9 cellular contexts compared by ENCODE assay signal in the genomic region with DNA sequence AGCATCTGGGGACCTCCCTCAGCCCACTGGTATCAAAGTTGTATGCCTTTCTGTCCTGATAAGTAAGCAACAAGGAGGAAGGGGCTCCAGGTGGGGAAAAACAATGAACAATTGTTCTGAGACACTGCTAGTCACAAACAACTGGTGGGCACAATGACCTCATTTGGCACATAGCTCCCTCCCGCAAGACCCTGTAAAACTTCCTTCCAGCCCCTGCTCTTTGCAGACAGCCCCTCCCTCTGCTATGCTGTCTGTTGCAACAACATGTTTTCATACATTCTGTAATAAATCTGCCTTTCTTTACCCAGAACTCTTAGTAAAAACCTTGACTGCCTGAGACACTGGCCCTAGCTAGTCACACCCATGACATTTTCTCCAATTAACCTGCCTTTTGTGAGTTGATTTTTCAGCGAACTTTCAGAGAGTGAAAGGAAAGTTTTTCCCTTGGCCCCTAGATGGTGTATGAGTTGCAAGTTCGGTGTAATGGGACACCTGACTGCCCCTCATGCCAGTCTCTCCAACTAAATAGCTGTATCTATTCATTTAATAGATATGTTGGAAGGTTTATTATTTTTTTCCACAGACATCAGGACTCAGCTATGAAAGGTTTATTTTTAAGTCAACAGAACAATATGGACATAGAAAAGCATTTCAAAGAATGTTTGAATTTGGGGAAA.
A peak's percentile ranks its signal among the peaks of the same experiment; 100 is the strongest.
DNase-seq lines count a peak whose midpoint lies in the region; ATAC-seq, FAIRE-seq and TF ChIP-seq lines count a peak whose summit lies in the region.
"Had no signal": no experiment of that assay in that cellular context is flagged by ENCODE, and none has a peak within 500 bp of the region (broad histone marks: within the 10 kb centered on the region; RNA-seq: fewer than 3 reads in every experiment).

No MANE protein-coding gene starts in this region.

- no peak for TF ChIP-seq CTCF in bronchial epithelial cell (IDR thresholded peaks at IDR 0.05; ENCODE audit: insufficient read depth, low read length, severe bottlenecking)

- no peak for TF ChIP-seq EP300 in Ishikawa (IDR thresholded peaks at IDR 0.05; ENCODE audit: borderline replicate concordance)

- H3K4me3 Mint-ChIP-seq in memory B cell: no peak overlapping the region
- H3K4me3 Mint-ChIP-seq in activated CD4-positive, alpha-beta memory T cell treated with anti-CD3 and anti-CD28 coated beads for 36 hours: no peak overlapping the region
- no peak overlapping the region for H3K4me3 Mint-ChIP-seq in effector memory CD8-positive, alpha-beta T cell

- POLR2A ChIA-PET in activated CD4-positive, alpha-beta memory T cell treated with anti-CD3 and anti-CD28 coated beads for 36 hours (lab: Charles Lee): no interaction called here

- peak; percentile 60 for TF ChIP-seq RAD21 in Ishikawa (IDR thresholded peaks at IDR 0.05; ENCODE audit: low read depth)

- peak; percentile 53 for DNase-seq in COLO829 (ENCODE audit: low spot score)
- DNase-seq in bronchial epithelial cell (ENCODE audit: low read depth): no peak
- no peak for DNase-seq in memory B cell (ENCODE audit: low spot score in 2 of 2)
- no peak for DNase-seq in activated CD4-positive, alpha-beta memory T cell treated with anti-CD3 and anti-CD28 coated beads for 36 hours
- DNase-seq in effector memory CD8-positive, alpha-beta T cell: no peak
- DNase-seq: SHP77 treated with DMSO at 0.1 percent for 48 hours had no signal

- no peaks in the 10 kb centered on the region for H3K36me3 ChIP-seq in bronchial epithelial cell (ENCODE audit: control insufficient read depth, insufficient read depth, low read length)

- peak; percentile 64 for FAIRE-seq in bronchial epithelial cell (lab: Jason Lieb, UNC)

- no peaks in the 10 kb centered on the region for H3K27me3 ChIP-seq in bronchial epithelial cell (ENCODE audit: control insufficient read depth, insufficient read depth, low read length)

- peaks cover 27% of the 10 kb centered on the region for H3K36me3 Mint-ChIP-seq in memory B cell
- peaks cover 8% of the 10 kb centered on the region for H3K36me3 Mint-ChIP-seq in activated CD4-positive, alpha-beta memory T cell treated with anti-CD3 and anti-CD28 coated beads for 36 hours
- peaks cover 14% of the 10 kb centered on the region for H3K36me3 Mint-ChIP-seq in effector memory CD8-positive, alpha-beta T cell (ENCODE audit: insufficient read depth)

- no peak overlapping the region for H3K4me3 ChIP-seq in bronchial epithelial cell (ENCODE audit: low read depth, low read length)

- no peaks in the 10 kb centered on the region for H3K27me3 Mint-ChIP-seq in memory B cell
- H3K27me3 Mint-ChIP-seq in activated CD4-positive, alpha-beta memory T cell treated with anti-CD3 and anti-CD28 coated beads for 36 hours: no peaks in the 10 kb centered on the region
- H3K27me3 Mint-ChIP-seq in effector memory CD8-positive, alpha-beta T cell: no peaks in the 10 kb centered on the region

- CTCF ChIA-PET in activated CD4-positive, alpha-beta memory T cell treated with anti-CD3 and anti-CD28 coated beads for 36 hours (lab: Charles Lee): interaction anchor here (0.7 to 1.2 kb wide), 4 partner anchors 11 to 331 kb away, joined by 3 to 4 read pairs (median 4); no protein-coding TSS in a partner anchor

- intact Hi-C loops in activated CD4-positive, alpha-beta memory T cell treated with anti-CD3 and anti-CD28 coated beads for 36 hours (cut with micrococcal nuclease): no loop called here

- no peaks in the 10 kb centered on the region for H3K9me3 Mint-ChIP-seq in memory B cell
- no peaks in the 10 kb centered on the region for H3K9me3 Mint-ChIP-seq in activated CD4-positive, alpha-beta memory T cell treated with anti-CD3 and anti-CD28 coated beads for 36 hours
- H3K9me3 Mint-ChIP-seq in effector memory CD8-positive, alpha-beta T cell: no peaks in the 10 kb centered on the region

- H3K27ac Mint-ChIP-seq in memory B cell: peak overlapping the region; percentile 11
- H3K27ac Mint-ChIP-seq in activated CD4-positive, alpha-beta memory T cell treated with anti-CD3 and anti-CD28 coated beads for 36 hours: no peak overlapping the region
- peak overlapping the region in 1 of 2 donors; percentile 45 for H3K27ac Mint-ChIP-seq in effector memory CD8-positive, alpha-beta T cell

- no peak for ATAC-seq in memory B cell (ENCODE audit: low read depth)
- no peak for ATAC-seq in HG02884 (IDR thresholded peaks at IDR 0.05; ENCODE audit: unreplicated experiment)
- no peak for ATAC-seq in effector memory CD8-positive, alpha-beta T cell (replicated peaks)
- no peak for ATAC-seq in HG03039 (IDR thresholded peaks at IDR 0.05; ENCODE audit: unreplicated experiment)

- H3K4me1 Mint-ChIP-seq in memory B cell: peaks cover 4% of the 10 kb centered on the region
- H3K4me1 Mint-ChIP-seq in activated CD4-positive, alpha-beta memory T cell treated with anti-CD3 and anti-CD28 coated beads for 36 hours (ENCODE audit: low read depth): no peaks in the 10 kb centered on the region
- H3K4me1 Mint-ChIP-seq in effector memory CD8-positive, alpha-beta T cell (ENCODE audit: low read depth in 2 of 2): peaks cover 0 to 4% of the 10 kb centered on the region in 2 donors

TF ChIP-seq in Ishikawa, 13 proteins besides CTCF, POLR2A, EP300 and RAD21:
- TF ChIP-seq EGR1 (IDR thresholded peaks at IDR 0.05): no peak
- no peak for TF ChIP-seq YY1 (IDR thresholded peaks at IDR 0.05; ENCODE audit: low read depth)
- no peak for TF ChIP-seq FOXM1 (IDR thresholded peaks at IDR 0.05; ENCODE audit: borderline replicate concordance, low read depth)
- TF ChIP-seq NFIC (IDR thresholded peaks at IDR 0.05): no peak
- TF ChIP-seq, protein P1, sequence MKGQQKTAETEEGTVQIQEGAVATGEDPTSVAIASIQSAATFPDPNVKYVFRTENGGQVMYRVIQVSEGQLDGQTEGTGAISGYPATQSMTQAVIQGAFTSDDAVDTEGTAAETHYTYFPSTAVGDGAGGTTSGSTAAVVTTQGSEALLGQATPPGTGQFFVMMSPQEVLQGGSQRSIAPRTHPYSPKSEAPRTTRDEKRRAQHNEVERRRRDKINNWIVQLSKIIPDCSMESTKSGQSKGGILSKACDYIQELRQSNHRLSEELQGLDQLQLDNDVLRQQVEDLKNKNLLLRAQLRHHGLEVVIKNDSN (IDR thresholded peaks at IDR 0.05): no peak
- no peak for TF ChIP-seq TEAD4 (IDR thresholded peaks at IDR 0.05)
- TF ChIP-seq CEBPB (IDR thresholded peaks at IDR 0.05): no peak
- TF ChIP-seq ZBTB7A (IDR thresholded peaks at IDR 0.05; ENCODE audit: low read depth): no peak
- no peak for TF ChIP-seq CREB1 (IDR thresholded peaks at IDR 0.05; ENCODE audit: low read depth)
- TF ChIP-seq, protein P2, sequence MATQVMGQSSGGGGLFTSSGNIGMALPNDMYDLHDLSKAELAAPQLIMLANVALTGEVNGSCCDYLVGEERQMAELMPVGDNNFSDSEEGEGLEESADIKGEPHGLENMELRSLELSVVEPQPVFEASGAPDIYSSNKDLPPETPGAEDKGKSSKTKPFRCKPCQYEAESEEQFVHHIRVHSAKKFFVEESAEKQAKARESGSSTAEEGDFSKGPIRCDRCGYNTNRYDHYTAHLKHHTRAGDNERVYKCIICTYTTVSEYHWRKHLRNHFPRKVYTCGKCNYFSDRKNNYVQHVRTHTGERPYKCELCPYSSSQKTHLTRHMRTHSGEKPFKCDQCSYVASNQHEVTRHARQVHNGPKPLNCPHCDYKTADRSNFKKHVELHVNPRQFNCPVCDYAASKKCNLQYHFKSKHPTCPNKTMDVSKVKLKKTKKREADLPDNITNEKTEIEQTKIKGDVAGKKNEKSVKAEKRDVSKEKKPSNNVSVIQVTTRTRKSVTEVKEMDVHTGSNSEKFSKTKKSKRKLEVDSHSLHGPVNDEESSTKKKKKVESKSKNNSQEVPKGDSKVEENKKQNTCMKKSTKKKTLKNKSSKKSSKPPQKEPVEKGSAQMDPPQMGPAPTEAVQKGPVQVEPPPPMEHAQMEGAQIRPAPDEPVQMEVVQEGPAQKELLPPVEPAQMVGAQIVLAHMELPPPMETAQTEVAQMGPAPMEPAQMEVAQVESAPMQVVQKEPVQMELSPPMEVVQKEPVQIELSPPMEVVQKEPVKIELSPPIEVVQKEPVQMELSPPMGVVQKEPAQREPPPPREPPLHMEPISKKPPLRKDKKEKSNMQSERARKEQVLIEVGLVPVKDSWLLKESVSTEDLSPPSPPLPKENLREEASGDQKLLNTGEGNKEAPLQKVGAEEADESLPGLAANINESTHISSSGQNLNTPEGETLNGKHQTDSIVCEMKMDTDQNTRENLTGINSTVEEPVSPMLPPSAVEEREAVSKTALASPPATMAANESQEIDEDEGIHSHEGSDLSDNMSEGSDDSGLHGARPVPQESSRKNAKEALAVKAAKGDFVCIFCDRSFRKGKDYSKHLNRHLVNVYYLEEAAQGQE (IDR thresholded peaks at IDR 0.05; ENCODE audit: low read depth): no peak
- no peak for TF ChIP-seq TCF12 (IDR thresholded peaks at IDR 0.05; ENCODE audit: low read depth)
